ENCODE assay signal across 8 cellular contexts in genomic region chr19:48842744-48843162, GRCh38.
DNase-seq lines count a peak whose midpoint lies in the region; ATAC-seq and TF ChIP-seq lines count a peak whose summit lies in the region.

No MANE protein-coding gene starts in this region.

- peak; percentile 73 for DNase-seq in ELR (ENCODE audit: low read depth)
- peak; percentile 55 for DNase-seq in LoVo (ENCODE audit: low spot score)
- peak; percentile 69 for DNase-seq in astrocyte of the hippocampus (ENCODE audit: low read depth, low spot score)
- DNase-seq in hypothalamus (lab: John Stamatoyannopoulos, UW): peak in 32 of 51 donors; percentile 2 to 57 (median 14)
- peak in 2 of 3 donors; percentile 25 to 78 for DNase-seq in stimulated activated CD4-positive, alpha-beta T cell treated with anti-CD3 and anti-CD28 coated beads, Interleukin-12 subunit alpha, Interleukin-12 subunit beta, amount 100 ng/mL, for 48 hours (ENCODE audit: low read depth in 2 of 3, low spot score in 1 of 3)

- ATAC-seq in SK-N-SH treated with all-trans-retinoic acid at 6 μM for 48 hours: peak; percentile 78
- ATAC-seq in GM18873 (IDR thresholded peaks at IDR 0.05; ENCODE audit: low FRiP score, unreplicated experiment): no peak
- ATAC-seq in GM19463 (IDR thresholded peaks at IDR 0.05; ENCODE audit: unreplicated experiment): no peak

TF ChIP-seq in SK-N-SH treated with all-trans-retinoic acid at 6 μM for 48 hours, 23 proteins besides CTCF, POLR2A, EP300 and RAD21:
- TF ChIP-seq OSR1 (CRISPR knock-in tag; IDR thresholded peaks at IDR 0.05): no peak
- no peak for TF ChIP-seq PPARA (CRISPR knock-in tag; IDR thresholded peaks at IDR 0.05; ENCODE audit: borderline replicate concordance)
- no peak for TF ChIP-seq TCF4 (CRISPR knock-in tag; IDR thresholded peaks at IDR 0.05; ENCODE audit: borderline replicate concordance)
- no peak for TF ChIP-seq ISL1 (CRISPR knock-in tag; IDR thresholded peaks at IDR 0.05)
- no peak for TF ChIP-seq TOX (CRISPR knock-in tag; IDR thresholded peaks at IDR 0.05; ENCODE audit: borderline replicate concordance)
- no peak for TF ChIP-seq ZC3H10 (CRISPR knock-in tag; IDR thresholded peaks at IDR 0.05)
- TF ChIP-seq ZNF565 (CRISPR knock-in tag; conservative IDR thresholded peaks at IDR 0.05; ENCODE audit: low read depth): no peak
- TF ChIP-seq ZNF70 (CRISPR knock-in tag; IDR thresholded peaks at IDR 0.05): no peak
- TF ChIP-seq ARNTL (CRISPR knock-in tag; IDR thresholded peaks at IDR 0.05; ENCODE audit: borderline replicate concordance, low read depth): no peak
- TF ChIP-seq, protein P1, sequence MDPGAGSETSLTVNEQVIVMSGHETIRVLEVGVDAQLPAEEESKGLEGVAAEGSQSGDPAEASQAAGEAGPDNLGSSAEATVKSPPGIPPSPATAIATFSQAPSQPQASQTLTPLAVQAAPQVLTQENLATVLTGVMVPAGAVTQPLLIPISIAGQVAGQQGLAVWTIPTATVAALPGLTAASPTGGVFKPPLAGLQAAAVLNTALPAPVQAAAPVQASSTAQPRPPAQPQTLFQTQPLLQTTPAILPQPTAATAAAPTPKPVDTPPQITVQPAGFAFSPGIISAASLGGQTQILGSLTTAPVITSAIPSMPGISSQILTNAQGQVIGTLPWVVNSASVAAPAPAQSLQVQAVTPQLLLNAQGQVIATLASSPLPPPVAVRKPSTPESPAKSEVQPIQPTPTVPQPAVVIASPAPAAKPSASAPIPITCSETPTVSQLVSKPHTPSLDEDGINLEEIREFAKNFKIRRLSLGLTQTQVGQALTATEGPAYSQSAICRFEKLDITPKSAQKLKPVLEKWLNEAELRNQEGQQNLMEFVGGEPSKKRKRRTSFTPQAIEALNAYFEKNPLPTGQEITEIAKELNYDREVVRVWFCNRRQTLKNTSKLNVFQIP (CRISPR knock-in tag; IDR thresholded peaks at IDR 0.05; ENCODE audit: borderline replicate concordance, low read depth): no peak
- no peak for TF ChIP-seq TSHZ2 (CRISPR knock-in tag; IDR thresholded peaks at IDR 0.05)
- no peak for TF ChIP-seq CREB5 (CRISPR knock-in tag; IDR thresholded peaks at IDR 0.05; ENCODE audit: low read depth)
- no peak for TF ChIP-seq ZFP3 (CRISPR knock-in tag; IDR thresholded peaks at IDR 0.05)
- TF ChIP-seq ZFP30 (CRISPR knock-in tag; IDR thresholded peaks at IDR 0.05): no peak
- TF ChIP-seq SNAI2 (CRISPR knock-in tag; IDR thresholded peaks at IDR 0.05): no peak
- TF ChIP-seq BACH2 (CRISPR knock-in tag; IDR thresholded peaks at IDR 0.05; ENCODE audit: borderline replicate concordance): no peak
- no peak for TF ChIP-seq GLIS3 (CRISPR knock-in tag; IDR thresholded peaks at IDR 0.05)
- TF ChIP-seq ZNF8 (CRISPR knock-in tag; IDR thresholded peaks at IDR 0.05): no peak
- no peak for TF ChIP-seq RARB (CRISPR knock-in tag; IDR thresholded peaks at IDR 0.05)

Comparison
In these comparisons a context has a peak if more than half of its experiments do, and no peak if none do; other contexts are left out.
1. DNase-seq: peak in every context shown above with its lines; median percentile 73 in ELR; 69 in astrocyte of the hippocampus; 55 in LoVo; 52 in stimulated activated CD4-positive, alpha-beta T cell treated with anti-CD3 and anti-CD28 coated beads, Interleukin-12 subunit alpha, Interleukin-12 subunit beta, amount 100 ng/mL, for 48 hours; 14 in hypothalamus.